10 cellular contexts compared by ENCODE assay signal in genomic region chr2:64141711-64142405, GRCh38. TPM values are rescaled to one million over a fixed set of nuclear protein-coding genes. Genes with fewer than 3 reads are reported as not detected.
DNase-seq lines count a peak whose midpoint lies in the region; ATAC-seq, FAIRE-seq and TF ChIP-seq lines count a peak whose summit lies in the region.
"Had no signal": no experiment of that assay in that cellular context is flagged by ENCODE, and none has a peak within 500 bp of the region (broad histone marks: within the 10 kb centered on the region; RNA-seq: fewer than 3 reads in every experiment).

No MANE protein-coding gene starts in this region.

- TF ChIP-seq CTCF in foreskin fibroblast (IDR thresholded peaks at IDR 0.05; ENCODE audit: low read depth, low read length) = no peak
- no peak for TF ChIP-seq CTCF in GM13977 (IDR thresholded peaks at IDR 0.05; ENCODE audit: extremely low read depth, insufficient read depth, missing control alignments)

- POLR2A ChIA-PET in T-cell (lab: Charles Lee) = interaction anchor here (0.5 to 2.0 kb wide), 13 partner anchors 10 to 1094 kb away, joined by 3 to 8 read pairs (median 4); no protein-coding TSS in a partner anchor

- H3K9me3 Mint-ChIP-seq in T-cell = no peaks in the 10 kb centered on the region

- CTCF ChIA-PET in T-cell (lab: Charles Lee) = interaction anchor here (0.5 to 1.8 kb wide), 6 partner anchors 10 to 346 kb away, joined by 3 to 7 read pairs (median 4); no protein-coding TSS in a partner anchor

- H3K4me3 Mint-ChIP-seq in T-cell = peak overlapping the region in 2 of 3 donors; percentile 91 to 98

- in situ Hi-C loops in GM13977 (cut with MboI; ENCODE audit: low pct_unique_long_range_greater_than_20kb, low sequenced_read_pairs, unreplicated experiment) = no loop called here

- H3K4me3 ChIP-seq in foreskin fibroblast (ENCODE audit: low read depth in 1 of 2, low read length in 2 of 2) (peak overlapping the region; percentile 69 to 71), skin epidermis (peak overlapping the region; percentile 63 to 98 (median 93))

- H3K4me1 Mint-ChIP-seq in T-cell = peaks cover 45 to 54% (median 53%) of the 10 kb centered on the region in 3 donors

- H3K36me3 Mint-ChIP-seq in T-cell = peaks cover 19% of the 10 kb centered on the region

- ATAC-seq in T-cell (replicated peaks in 1 of 4) = no peak
- no peak for ATAC-seq in HG03565 (IDR thresholded peaks at IDR 0.05; ENCODE audit: unreplicated experiment)
- no peak for ATAC-seq in GM21825 (IDR thresholded peaks at IDR 0.05; ENCODE audit: unreplicated experiment)
- ATAC-seq: left colon had no signal

- H3K27ac Mint-ChIP-seq in T-cell = peak overlapping the region; percentile 93 to 97

- peak overlapping the region in 17 of 21 experiments; percentile 34 to 99 (median 98) for H3K27ac ChIP-seq in skin epidermis

- DNase-seq in GM18507 (ENCODE audit: extremely low spot score, insufficient read length, low read depth) (no peak), T-cell (no peak), foreskin fibroblast (peak in 1 of 2 donors; percentile 45), GM13977 (ENCODE audit: low spot score) (no peak), NCI-H2171 (lab: John Stamatoyannopoulos, UW) (no peak)
- DNase-seq: left colon, NCI-H1417 treated with DMSO at 0.1 percent for 48 hours had no signal

- FAIRE-seq in GM18507 (lab: Jason Lieb, UNC) = peak; percentile 67

- H3K27me3 Mint-ChIP-seq in T-cell = no peaks in the 10 kb centered on the region

RNA-seq across cellular contexts. Expression of gene PELI1, which starts 2.4 kb away (rescaled TPM):
- total RNA-seq in T-cell = 100 to 1,000 TPM in 2 of 5 donors, 10 to 100 TPM in 3; 41.9 to 195 (median 50.4) TPM
